1 cellular context compared by ENCODE assay signal in genomic region chr17:34361478-34362061, GRCh38.
TF ChIP-seq lines count a peak whose summit lies in the region.

No MANE protein-coding gene starts in this region.

TF ChIP-seq in H1, 55 proteins besides CTCF, POLR2A, EP300 and RAD21:
- TF ChIP-seq SP1 (IDR thresholded peaks at IDR 0.05; ENCODE audit: low read depth, low read length), result no peak
- peak; percentile 45; the same call in 1 of the 2 replicates for TF ChIP-seq ATF3 (IDR thresholded peaks at IDR 0.05; ENCODE audit: insufficient read depth, low read depth, low read length)
- TF ChIP-seq EGR1 (IDR thresholded peaks at IDR 0.05; ENCODE audit: borderline replicate concordance, low read depth, low read length), result no peak
- TF ChIP-seq E2F6 (IDR thresholded peaks at IDR 0.05), result no peak
- no peak for TF ChIP-seq CBX5 (IDR thresholded peaks at IDR 0.05; ENCODE audit: low read depth, low read length)
- peak; percentile 38; the same call in 1 of the 2 replicates for TF ChIP-seq YY1 (IDR thresholded peaks at IDR 0.05; ENCODE audit: low read depth, low read length)
- peak; percentile 72; the same call in 1 of the 2 replicates for TF ChIP-seq TCF12 (IDR thresholded peaks at IDR 0.05; ENCODE audit: low read depth, low read length)
- peak; percentile 75 for TF ChIP-seq TAF7 (optimal IDR thresholded peaks at IDR 0.05; ENCODE audit: borderline replicate concordance, low read depth, low read length)
- 0 out of 2 replicates have a peak, but pooled peaks have one; percentile 20 for TF ChIP-seq TEAD4 (IDR thresholded peaks at IDR 0.05; ENCODE audit: low read depth, low read length)
